Comparison of ENCODE assay signal across 15 cellular contexts in the genomic region with DNA sequence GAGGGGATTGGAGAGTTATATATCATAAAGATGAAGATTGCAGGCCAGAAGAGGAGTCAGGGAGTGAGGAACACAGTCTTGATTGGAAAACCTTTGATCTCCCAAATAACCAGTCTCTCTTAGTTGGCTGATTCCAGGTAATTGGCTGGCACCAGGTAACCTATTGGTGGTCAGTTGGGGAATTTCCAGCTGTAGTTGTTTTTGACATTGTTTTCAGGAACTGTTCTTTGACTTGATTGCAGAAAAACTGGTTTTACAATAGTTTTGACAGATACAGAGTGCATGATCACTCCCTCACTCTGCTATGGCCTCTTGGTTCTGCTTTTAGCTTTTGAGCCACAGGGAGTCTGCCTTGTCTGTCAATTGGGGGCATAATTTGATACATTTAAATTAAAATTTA.
"Had no signal": no experiment of that assay in that cellular context is flagged by ENCODE, and none has a peak within 500 bp of the region (broad histone marks: within the 10 kb centered on the region; RNA-seq: fewer than 3 reads in every experiment).

No MANE protein-coding gene starts in this region.

- H3K4me3 Mint-ChIP-seq: activated CD8-positive, alpha-beta T cell treated with anti-CD3 and anti-CD28 coated beads, Interleukin-2, amount 10 ng/mL, durations not matched to agents 7 days and 5 days; activated T-helper 1 cell treated with anti-CD3 and anti-CD28 coated beads, Interleukin-12 subunit alpha, Interleukin-12 subunit beta, Interleukin-2, Interleukin-4 antibody, amounts not matched to agents 30 ng/mL and 10 ng/mL and 1 ng/mL, durations not matched to agents 14 hours and 24 hours and 36 hours; neural progenitor cell; T-helper 17 cell; WTC11 had no signal

- H3K27me3 ChIP-seq: colonic mucosa had no signal

- H3K4me1 ChIP-seq: colonic mucosa, neural progenitor cell, parathyroid adenoma, tibial artery had no signal

- H3K36me3 ChIP-seq: colonic mucosa, neural progenitor cell, tibial artery had no signal

- H3K27ac ChIP-seq: colonic mucosa, neural progenitor cell, parathyroid adenoma, tibial artery had no signal

- DNase-seq: activated CD4-positive, alpha-beta T cell treated with anti-CD3 and anti-CD28 coated beads for 48 hours; activated CD8-positive, alpha-beta T cell treated with anti-CD3 and anti-CD28 coated beads, Interleukin-2, amount 10 ng/mL, durations not matched to agents 7 days and 5 days; activated naive CD4-positive, alpha-beta T cell treated with Interleukin-2 at 50 U/mL for 16 hours; caudate nucleus; colonic mucosa; effector CD8-positive, alpha-beta T cell; foreskin melanocyte; retina; T-helper 17 cell; tibial artery had no signal

- H3K36me3 Mint-ChIP-seq: neural progenitor cell, WTC11 had no signal

- H3K9me3 ChIP-seq: colonic mucosa had no signal

- H3K4me1 Mint-ChIP-seq: neural progenitor cell, T-helper 17 cell had no signal

- H3K27ac Mint-ChIP-seq: activated CD8-positive, alpha-beta T cell treated with anti-CD3 and anti-CD28 coated beads, Interleukin-2, amount 10 ng/mL, durations not matched to agents 7 days and 5 days; activated T-helper 1 cell treated with anti-CD3 and anti-CD28 coated beads, Interleukin-12 subunit alpha, Interleukin-12 subunit beta, Interleukin-2, Interleukin-4 antibody, amounts not matched to agents 30 ng/mL and 10 ng/mL and 1 ng/mL, durations not matched to agents 14 hours and 24 hours and 36 hours; neural progenitor cell; T-helper 17 cell; WTC11 had no signal

- H3K4me3 ChIP-seq: colonic mucosa, neural progenitor cell, tibial artery had no signal

- ATAC-seq: activated CD8-positive, alpha-beta T cell treated with anti-CD3 and anti-CD28 coated beads, Interleukin-2, amount 10 ng/mL, durations not matched to agents 7 days and 5 days; left lobe of liver; T-helper 17 cell had no signal
